In genomic region chr6:154341876-154342275, GRCh38 we compare ENCODE assay signal across 27 cellular contexts. TPM values are rescaled to one million over a fixed set of nuclear protein-coding genes. Genes with fewer than 3 reads are reported as not detected.
DNase-seq lines count a peak whose midpoint lies in the region; ATAC-seq and TF ChIP-seq lines count a peak whose summit lies in the region.
"Had no signal": no experiment of that assay in that cellular context is flagged by ENCODE, and none has a peak within 500 bp of the region (broad histone marks: within the 10 kb centered on the region; RNA-seq: fewer than 3 reads in every experiment).

No MANE protein-coding gene starts in this region.

- TF ChIP-seq CTCF in neutrophil (IDR thresholded peaks at IDR 0.05) (no peak), psoas muscle (IDR thresholded peaks at IDR 0.05) (no peak)

- intact Hi-C loops in Right ventricle myocardium superior (cut with DNase I): no loop called here
- intact Hi-C loops in psoas muscle (cut with DNase I): no loop called here

- 58 to 65% (median 65%) methylated on average over 5 of the region's 5 CpGs for WGBS in psoas muscle, 3 donors

- H3K9ac ChIP-seq in NT2/D1 (ENCODE audit: insufficient read length, low read depth): no peak overlapping the region
- H3K9ac ChIP-seq: SK-N-SH had no signal

- no peaks in the 10 kb centered on the region for H3K36me3 ChIP-seq in NT2/D1 (ENCODE audit: insufficient read depth, insufficient read length, low read length)
- no peaks in the 10 kb centered on the region for H3K36me3 ChIP-seq in neutrophil
- H3K36me3 ChIP-seq in psoas muscle (ENCODE audit: insufficient read depth in 1 of 2, low read depth in 1 of 2): no peaks in the 10 kb centered on the region
- H3K36me3 ChIP-seq: heart left ventricle, uterus had no signal

- peak; percentile 78 for DNase-seq in EL
- peak; percentile 15 for DNase-seq in NT2/D1 (ENCODE audit: low read depth, low spot score)
- peak; percentile 13 for DNase-seq in dermis blood vessel endothelial cell
- no peak for DNase-seq in SW 1271 (lab: John Stamatoyannopoulos, UW)
- DNase-seq in Right ventricle myocardium superior: no peak
- DNase-seq in psoas muscle: no peak
- DNase-seq: ACHN; activated B cell treated with CpG ODN at 0.5 μM for 24 hours; activated naive CD4-positive, alpha-beta T cell treated with anti-CD3 and anti-CD28 coated beads, Interleukin-2, amount 10 ng/mL, durations not matched to agents 7 days and 5 days; anterior cingulate cortex; Calu3; heart left ventricle; naive thymus-derived CD4-positive, alpha-beta T cell; NCI-H1048; NCI-H1694 treated with DMSO at 0.1 percent for 48 hours; NCI-H2171 treated with DMSO at 0.1 percent for 48 hours; NCI-H524 treated with DMSO at 0.1 percent for 48 hours; right cardiac atrium; SK-N-SH; stimulated activated CD4-positive, alpha-beta T cell treated with anti-CD3 and anti-CD28 coated beads, Interleukin-12 subunit alpha, Interleukin-12 subunit beta, amount 100 ng/mL, for 4 hours; stimulated activated CD4-positive, alpha-beta T cell treated with anti-CD3 and anti-CD28 coated beads, Interleukin-4, amount 100 ng/mL, for 4 hours; stimulated activated naive CD4-positive, alpha-beta T cell; uterus had no signal

- H3K9me3 ChIP-seq in NT2/D1 (ENCODE audit: insufficient read depth, low read length): no peaks in the 10 kb centered on the region; the same call in 1 of the 2 replicates
- H3K9me3 ChIP-seq in neutrophil: no peaks in the 10 kb centered on the region
- H3K9me3 ChIP-seq in psoas muscle: no peaks in the 10 kb centered on the region
- H3K9me3 ChIP-seq: SK-N-SH, uterus had no signal

- H3K27me3 ChIP-seq in NT2/D1 (ENCODE audit: insufficient read depth, insufficient read length) (no peaks in the 10 kb centered on the region), neutrophil (no peaks in the 10 kb centered on the region), psoas muscle (ENCODE audit: insufficient read depth in 3 of 3, low read length in 2 of 3) (peaks cover 0 to 4% (median 0%) of the 10 kb centered on the region in 3 donors)
- H3K27me3 ChIP-seq: heart left ventricle, uterus had no signal

- ATAC-seq in Right ventricle myocardium superior (ENCODE audit: poor library complexity) (no peak), psoas muscle (no peak), HG02763 (IDR thresholded peaks at IDR 0.05; ENCODE audit: unreplicated experiment) (no peak)
- ATAC-seq: heart left ventricle, right cardiac atrium had no signal

- H3K27ac ChIP-seq in neutrophil (peak overlapping the region; percentile 69), psoas muscle (no peak overlapping the region)
- H3K27ac ChIP-seq: epithelial cell of prostate, heart left ventricle, uterus had no signal

- peaks cover 2% of the 10 kb centered on the region for H3K4me1 ChIP-seq in NT2/D1 (ENCODE audit: insufficient read depth, insufficient read length)
- peaks cover 64 to 88% of the 10 kb centered on the region in 2 experiments for H3K4me1 ChIP-seq in neutrophil (ENCODE audit: control insufficient read depth in 1 of 2, insufficient read depth in 1 of 2, low read depth in 1 of 2, low read length in 1 of 2)
- no peaks in the 10 kb centered on the region for H3K4me1 ChIP-seq in psoas muscle
- H3K4me1 ChIP-seq: uterus had no signal

- H3K4me3 ChIP-seq in NT2/D1 (ENCODE audit: insufficient read length, low read depth) (no peak overlapping the region), neutrophil (ENCODE audit: low read depth in 1 of 2, low read length in 1 of 2) (no peak overlapping the region), psoas muscle (no peak overlapping the region)
- H3K4me3 ChIP-seq: heart left ventricle, uterus had no signal

RNA-seq across cellular contexts. Expression of gene IPCEF1, which starts 14.7 kb away (rescaled TPM):
- 2.2 and 2.3 TPM in 2 replicates for total RNA-seq in dermis blood vessel endothelial cell
- total RNA-seq in Right ventricle myocardium superior: 1.3 TPM
- total RNA-seq in psoas muscle: under 1 TPM; 0.24 to 0.46 (median 0.37) TPM
- under 1 TPM; 0.03 to 0.17 (median 0.08) TPM for polyA plus RNA-seq in psoas muscle
- total RNA-seq: HT-29 had no signal
- polyA plus RNA-seq: SK-N-SH had no signal

Comparison
In these comparisons a context has a peak if more than half of its experiments do, and no peak if none do; other contexts are left out.
1. DNase-seq: peak in EL (single experiment), NT2/D1 (single experiment) and dermis blood vessel endothelial cell (single experiment); none in SW 1271 (0 of 2), Right ventricle myocardium superior (single experiment) and psoas muscle (0 of 2).